Comparison of ENCODE assay signal across 8 cellular contexts in the genomic region with DNA sequence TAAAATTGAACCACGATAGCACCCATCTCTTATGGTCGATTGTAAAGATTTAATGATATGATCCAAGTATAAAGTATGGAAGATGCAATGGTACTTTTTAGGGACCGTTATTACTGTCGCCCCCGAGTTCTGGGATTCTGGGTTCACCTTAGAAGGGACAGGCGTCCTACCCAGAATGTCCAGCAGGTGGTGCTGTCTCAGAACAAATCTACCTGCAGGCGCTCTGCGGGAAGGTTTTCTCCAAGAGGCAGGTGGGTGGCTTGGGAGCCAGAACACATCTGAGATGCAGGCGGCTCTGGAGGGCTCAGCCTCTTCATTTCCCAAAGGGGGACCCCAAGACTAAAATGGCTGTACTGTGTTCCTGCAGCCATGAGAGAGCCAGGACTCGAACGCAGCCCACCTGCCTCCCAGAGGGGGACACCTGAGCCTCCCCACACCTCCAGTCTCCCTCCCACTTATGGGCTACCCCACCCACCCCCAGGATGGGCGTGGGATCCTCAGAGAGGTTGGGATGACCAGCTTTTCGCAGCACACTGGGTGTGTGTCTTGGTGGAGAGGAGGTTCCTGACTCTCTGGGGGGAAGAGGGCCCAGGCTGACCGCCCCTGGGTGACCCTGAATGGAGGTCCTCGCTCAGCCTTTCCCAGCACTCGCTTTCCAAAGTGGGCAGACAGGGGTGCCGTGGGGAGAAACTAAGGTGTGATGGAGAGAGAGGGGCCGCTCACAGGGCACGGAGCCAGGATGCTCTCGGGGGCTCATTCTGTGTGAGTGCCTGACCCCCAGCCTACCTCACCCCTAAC. TPM values are rescaled to one million over a fixed set of nuclear protein-coding genes. Genes with fewer than 3 reads are reported as not detected.
A peak's percentile ranks its signal among the peaks of the same experiment; 100 is the strongest.
DNase-seq lines count a peak whose midpoint lies in the region; ATAC-seq, FAIRE-seq and TF ChIP-seq lines count a peak whose summit lies in the region.

No MANE protein-coding gene starts in this region.

- H3K4me3 ChIP-seq in AG04449 (ENCODE audit: low read depth, low read length) (no peak overlapping the region), epithelial cell of proximal tubule (ENCODE audit: low read depth, low read length) (no peak overlapping the region)

- TF ChIP-seq CTCF in AG04449 (IDR thresholded peaks at IDR 0.05; ENCODE audit: insufficient read depth, low read length, missing control alignments) (peak; percentile 80), epithelial cell of proximal tubule (conservative IDR thresholded peaks at IDR 0.05; ENCODE audit: low read depth, low read length) (peak; percentile 89)

- FAIRE-seq in GM18507 (lab: Jason Lieb, UNC), result peak; percentile 74

- no peaks in the 10 kb centered on the region for H3K36me3 Mint-ChIP-seq in naive thymus-derived CD8-positive, alpha-beta T cell

- H3K9me3 Mint-ChIP-seq in naive thymus-derived CD8-positive, alpha-beta T cell, result no peaks in the 10 kb centered on the region

- POLR2A ChIA-PET in AG04449 (lab: Yijun Ruan, JAX), result interaction anchor here (1.6 kb wide), 1 partner anchor 124 kb away, joined by 3 read pairs; no protein-coding TSS in a partner anchor
- POLR2A ChIA-PET in naive thymus-derived CD8-positive, alpha-beta T cell (lab: Charles Lee), result interaction anchor here (0.6 kb wide), 1 partner anchor 153 kb away, joined by 3 read pairs; no protein-coding TSS in a partner anchor

- H3K4me1 Mint-ChIP-seq in naive thymus-derived CD8-positive, alpha-beta T cell, result peaks cover 0 to 3% (median 0%) of the 10 kb centered on the region in 4 donors

- H3K4me3 Mint-ChIP-seq in naive thymus-derived CD8-positive, alpha-beta T cell, result no peak overlapping the region

- ATAC-seq in naive thymus-derived CD8-positive, alpha-beta T cell, result peak; percentile 48 to 52
- ATAC-seq in HG03354 (IDR thresholded peaks at IDR 0.05; ENCODE audit: poor library complexity, severe bottlenecking, unreplicated experiment), result no peak

- H3K27me3 Mint-ChIP-seq in naive thymus-derived CD8-positive, alpha-beta T cell, result peaks cover 23 to 54% (median 40%) of the 10 kb centered on the region in 5 donors

- CTCF ChIA-PET in AG04449 (lab: Yijun Ruan, JAX), result interaction anchor here (0.6 to 14.1 kb wide), 104 partner anchors 11 to 481 kb away, joined by 3 to 388 read pairs (median 5); partner anchors contain the start of gene ITGA11

- H3K27ac Mint-ChIP-seq in naive thymus-derived CD8-positive, alpha-beta T cell, result peak overlapping the region in 1 of 10 donors; percentile 51

- DNase-seq in AG04449 (ENCODE audit: low read depth, low spot score) (no peak), GM18507 (ENCODE audit: extremely low spot score, insufficient read length, low read depth) (peak; percentile 49), NCI-H524 (lab: John Stamatoyannopoulos, UW) (peak; percentile 52 to 82), epithelial cell of proximal tubule (ENCODE audit: low read depth) (no peak)
- DNase-seq in activated CD8-positive, alpha-beta memory T cell treated with anti-CD3 and anti-CD28 coated beads for 48 hours (ENCODE audit: low read depth in 2 of 3, low spot score in 2 of 3), result peak; percentile 23 to 70 (median 50)
- peak; percentile 40 to 84 (median 66) for DNase-seq in naive thymus-derived CD8-positive, alpha-beta T cell
- DNase-seq in stimulated activated naive CD4-positive, alpha-beta T cell (lab: John Stamatoyannopoulos, UW), result peak; percentile 22 to 71 (median 52)

RNA-seq across cellular contexts. Expression of gene CORO2B, which starts 28.1 kb away (rescaled TPM):
- 13.5 and 18.3 TPM in 2 replicates for total RNA-seq in epithelial cell of proximal tubule
- total RNA-seq in naive thymus-derived CD8-positive, alpha-beta T cell, result under 1 TPM; 0.44 to 0.73 TPM
- polyA plus RNA-seq in naive thymus-derived CD8-positive, alpha-beta T cell, result not detected

Comparison
In these comparisons a context has a peak if more than half of its experiments do, and no peak if none do; other contexts are left out.
1. DNase-seq: peak in GM18507 (single experiment), NCI-H524 (2 of 2), activated CD8-positive, alpha-beta memory T cell treated with anti-CD3 and anti-CD28 coated beads for 48 hours (3 of 3), naive thymus-derived CD8-positive, alpha-beta T cell (10 of 10) and stimulated activated naive CD4-positive, alpha-beta T cell (6 of 6); none in AG04449 (single experiment) and epithelial cell of proximal tubule (single experiment).